1 cellular context compared by ENCODE assay signal in genomic region chr11:64888406-64888757, GRCh38.
TF ChIP-seq lines count a peak whose summit lies in the region.

No MANE protein-coding gene starts in this region.

TF ChIP-seq in HepG2, 621 proteins besides CTCF, POLR2A, EP300 and RAD21 (continued from another document):
- 0 out of 2 replicates have a peak, but pooled peaks have one; percentile 5 for TF ChIP-seq SSRP1 (CRISPR knock-in tag; IDR thresholded peaks at IDR 0.05)
- no peak for TF ChIP-seq KLF15 (CRISPR knock-in tag; IDR thresholded peaks at IDR 0.05; ENCODE audit: borderline replicate concordance)
